In genomic region chr4:107044170-107044569, GRCh38 we compare ENCODE assay signal across 17 cellular contexts. TPM values are rescaled to one million over a fixed set of nuclear protein-coding genes. Genes with fewer than 3 reads are reported as not detected.
DNase-seq lines count a peak whose midpoint lies in the region; ATAC-seq and TF ChIP-seq lines count a peak whose summit lies in the region.
"Had no signal": no experiment of that assay in that cellular context is flagged by ENCODE, and none has a peak within 500 bp of the region (broad histone marks: within the 10 kb centered on the region; RNA-seq: fewer than 3 reads in every experiment).

No MANE protein-coding gene starts in this region.

- H3K27me3 Mint-ChIP-seq in activated T-cell treated with anti-CD3 and anti-CD28 coated beads, Interleukin-2, amount 50 U/mL, for 24 hours: peaks cover 3% of the 10 kb centered on the region

- peak; percentile 35 for DNase-seq in SK-MEL-5 (ENCODE audit: low read depth, low spot score)
- no peak for DNase-seq in fibroblast of pulmonary artery (ENCODE audit: low read depth)
- no peak for DNase-seq in activated T-cell treated with anti-CD3 and anti-CD28 coated beads, Interleukin-2, amount 50 U/mL, for 24 hours
- DNase-seq in COR-L47 (lab: John Stamatoyannopoulos, UW): no peak
- no peak for DNase-seq in pons (ENCODE audit: low spot score)
- DNase-seq: activated T-cell treated with anti-CD3 and anti-CD28 coated beads, Interleukin-2, amount 50 U/mL, for 72 hours; DND-41; H7; NCI-H1436 treated with DMSO at 0.1 percent for 48 hours; stimulated activated CD4-positive, alpha-beta T cell treated with anti-CD3 and anti-CD28 coated beads, Interleukin-4, amount 100 ng/mL, for 4 hours; stimulated activated naive CD4-positive, alpha-beta T cell treated with Interleukin-2 at 50 U/mL for 16 hours had no signal

- TF ChIP-seq CTCF in 22Rv1 (IDR thresholded peaks at IDR 0.05): peak; percentile 67
- TF ChIP-seq CTCF in GM12873 (IDR thresholded peaks at IDR 0.05; ENCODE audit: insufficient read depth, low read depth, low read length, missing control alignments): peak; percentile 18
- peak; percentile 22 for TF ChIP-seq CTCF in fibroblast of pulmonary artery (IDR thresholded peaks at IDR 0.05; ENCODE audit: low read length, missing control alignments)

- no peak overlapping the region for H3K27ac ChIP-seq in 22Rv1
- H3K27ac ChIP-seq: SK-N-MC had no signal

- no peaks in the 10 kb centered on the region for H3K36me3 Mint-ChIP-seq in activated T-cell treated with anti-CD3 and anti-CD28 coated beads, Interleukin-2, amount 50 U/mL, for 24 hours (ENCODE audit: low read depth)

- H3K9me3 Mint-ChIP-seq in activated T-cell treated with anti-CD3 and anti-CD28 coated beads, Interleukin-2, amount 50 U/mL, for 24 hours: peaks cover 9% of the 10 kb centered on the region

- no peak overlapping the region for H3K27ac Mint-ChIP-seq in activated T-cell treated with anti-CD3 and anti-CD28 coated beads, Interleukin-2, amount 50 U/mL, for 24 hours
- H3K27ac Mint-ChIP-seq: activated T-cell treated with anti-CD3 and anti-CD28 coated beads, Interleukin-2, amount 50 U/mL, for 72 hours had no signal

- no peaks in the 10 kb centered on the region for H3K4me1 Mint-ChIP-seq in activated T-cell treated with anti-CD3 and anti-CD28 coated beads, Interleukin-2, amount 50 U/mL, for 24 hours (ENCODE audit: low read depth)

- H3K4me3 ChIP-seq in fibroblast of pulmonary artery (replicated peaks; ENCODE audit: low read depth, low read length): no peak overlapping the region
- H3K4me3 ChIP-seq: SK-N-MC had no signal

- ATAC-seq in GM21529 (IDR thresholded peaks at IDR 0.05; ENCODE audit: unreplicated experiment): no peak
- ATAC-seq: activated CD4-positive, CD25-positive, alpha-beta regulatory T cell treated with anti-CD3 and anti-CD28 coated beads, Interleukin-2, amount 50 U/mL, for 24 hours; activated T-cell treated with anti-CD3 and anti-CD28 coated beads, Interleukin-2, amount 50 U/mL, for 72 hours had no signal

- in situ Hi-C loops in SK-MEL-5 (cut with HindIII; ENCODE audit: low pct_unique_long_range_greater_than_20kb, low sequenced_read_pairs): no loop called here

- H3K4me3 Mint-ChIP-seq in activated T-cell treated with anti-CD3 and anti-CD28 coated beads, Interleukin-2, amount 50 U/mL, for 24 hours: no peak overlapping the region
- H3K4me3 Mint-ChIP-seq: activated T-cell treated with anti-CD3 and anti-CD28 coated beads, Interleukin-2, amount 50 U/mL, for 72 hours had no signal

RNA-seq across cellular contexts. Expression of gene DKK2, which starts 8.1 kb away (rescaled TPM):
- 3.8 and 4.4 TPM in 2 replicates for total RNA-seq in SK-MEL-5 (2014; rRNA removed; shearing (Covaris generic))
- polyA plus RNA-seq in SK-MEL-5 (2015; cell fraction: cytosol; rRNA removed): 0.77 and 2.0 TPM in 2 replicates
- polyA plus RNA-seq in SK-MEL-5 (2015; cell fraction: nucleus; rRNA removed): 1.2 and 1.7 TPM in 2 replicates
- total RNA-seq: activated T-cell treated with anti-CD3 and anti-CD28 coated beads, Interleukin-2, amount 50 U/mL, for 72 hours; H7; mononuclear cell had no signal
